1 cellular context compared by ENCODE assay signal in the genomic region with DNA sequence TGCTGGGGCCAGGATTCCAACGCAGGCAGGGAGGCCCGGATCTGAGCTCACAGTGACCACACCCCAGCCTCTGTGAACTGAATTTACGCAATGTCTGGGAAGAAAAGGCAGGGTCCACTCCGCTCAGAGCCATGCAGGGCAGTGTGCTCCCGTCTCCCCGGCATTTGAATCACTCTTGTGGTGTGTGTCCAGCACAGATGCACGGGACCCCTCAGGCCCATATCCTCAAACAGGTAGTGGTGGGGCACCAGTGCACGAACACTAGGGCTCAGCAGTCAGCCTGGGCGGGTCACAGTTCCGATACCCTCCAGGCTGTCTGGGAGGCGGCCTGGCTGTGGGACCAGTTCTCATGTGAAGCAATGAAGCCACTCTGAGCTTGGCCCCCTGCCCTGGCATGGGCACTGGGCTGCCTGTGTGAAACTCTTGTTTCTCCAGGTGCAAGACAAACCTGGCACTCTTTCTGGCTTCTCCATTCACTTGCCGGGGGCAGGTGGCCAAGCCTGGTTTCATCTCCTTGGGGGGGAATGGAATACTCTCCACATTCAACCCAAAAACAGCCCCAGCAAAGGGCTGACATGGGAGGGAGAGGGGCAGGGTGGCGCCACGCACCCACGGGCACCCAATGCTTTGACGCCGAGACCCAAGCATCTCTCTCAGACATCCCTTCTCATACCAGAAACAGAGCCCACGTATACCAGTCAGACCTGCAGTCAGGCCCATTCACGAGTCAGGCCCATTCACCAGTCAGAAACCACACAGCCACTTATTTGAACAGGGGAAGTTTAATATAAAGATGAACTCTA.
TF ChIP-seq lines count a peak whose summit lies in the region.

No MANE protein-coding gene starts in this region.

TF ChIP-seq in HepG2, 621 proteins besides CTCF, POLR2A, EP300 and RAD21 (continued from another document and continues in another):
- no peak for TF ChIP-seq U2AF2 (IDR thresholded peaks at IDR 0.05; ENCODE audit: low read depth, low read length)
- no peak for TF ChIP-seq ZNF33B (CRISPR knock-in tag; IDR thresholded peaks at IDR 0.05)
- TF ChIP-seq ARNTL (CRISPR knock-in tag; IDR thresholded peaks at IDR 0.05) = no peak
- no peak for TF ChIP-seq SOX13 (IDR thresholded peaks at IDR 0.05)
- peak in 1 of 2 experiments; percentile 43; a peak in 1 of 4 replicates for TF ChIP-seq SOX13 (CRISPR knock-in tag; conservative IDR thresholded peaks at IDR 0.05 in 1 of 2, IDR thresholded peaks at IDR 0.05 in 1 of 2)
- TF ChIP-seq HDAC2 (CRISPR knock-in tag; IDR thresholded peaks at IDR 0.05) = no peak; the same call in 1 of the 2 replicates
- TF ChIP-seq, protein P1, sequence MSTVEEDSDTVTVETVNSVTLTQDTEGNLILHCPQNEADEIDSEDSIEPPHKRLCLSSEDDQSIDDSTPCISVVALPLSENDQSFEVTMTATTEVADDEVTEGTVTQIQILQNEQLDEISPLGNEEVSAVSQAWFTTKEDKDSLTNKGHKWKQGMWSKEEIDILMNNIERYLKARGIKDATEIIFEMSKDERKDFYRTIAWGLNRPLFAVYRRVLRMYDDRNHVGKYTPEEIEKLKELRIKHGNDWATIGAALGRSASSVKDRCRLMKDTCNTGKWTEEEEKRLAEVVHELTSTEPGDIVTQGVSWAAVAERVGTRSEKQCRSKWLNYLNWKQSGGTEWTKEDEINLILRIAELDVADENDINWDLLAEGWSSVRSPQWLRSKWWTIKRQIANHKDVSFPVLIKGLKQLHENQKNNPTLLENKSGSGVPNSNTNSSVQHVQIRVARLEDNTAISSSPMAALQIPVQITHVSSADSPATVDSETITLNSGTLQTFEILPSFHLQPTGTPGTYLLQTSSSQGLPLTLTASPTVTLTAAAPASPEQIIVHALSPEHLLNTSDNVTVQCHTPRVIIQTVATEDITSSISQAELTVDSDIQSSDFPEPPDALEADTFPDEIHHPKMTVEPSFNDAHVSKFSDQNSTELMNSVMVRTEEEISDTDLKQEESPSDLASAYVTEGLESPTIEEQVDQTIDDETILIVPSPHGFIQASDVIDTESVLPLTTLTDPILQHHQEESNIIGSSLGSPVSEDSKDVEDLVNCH (CRISPR knock-in tag; IDR thresholded peaks at IDR 0.05) = no peak
- TF ChIP-seq GTF3A (CRISPR knock-in tag; conservative IDR thresholded peaks at IDR 0.05) = no peak
- no peak for TF ChIP-seq GZF1 (CRISPR knock-in tag; IDR thresholded peaks at IDR 0.05)
- TF ChIP-seq ZSCAN21 (CRISPR knock-in tag; IDR thresholded peaks at IDR 0.05; ENCODE audit: borderline replicate concordance) = no peak
- TF ChIP-seq ZNF777 (CRISPR knock-in tag; IDR thresholded peaks at IDR 0.05) = no peak
- TF ChIP-seq, protein P2, sequence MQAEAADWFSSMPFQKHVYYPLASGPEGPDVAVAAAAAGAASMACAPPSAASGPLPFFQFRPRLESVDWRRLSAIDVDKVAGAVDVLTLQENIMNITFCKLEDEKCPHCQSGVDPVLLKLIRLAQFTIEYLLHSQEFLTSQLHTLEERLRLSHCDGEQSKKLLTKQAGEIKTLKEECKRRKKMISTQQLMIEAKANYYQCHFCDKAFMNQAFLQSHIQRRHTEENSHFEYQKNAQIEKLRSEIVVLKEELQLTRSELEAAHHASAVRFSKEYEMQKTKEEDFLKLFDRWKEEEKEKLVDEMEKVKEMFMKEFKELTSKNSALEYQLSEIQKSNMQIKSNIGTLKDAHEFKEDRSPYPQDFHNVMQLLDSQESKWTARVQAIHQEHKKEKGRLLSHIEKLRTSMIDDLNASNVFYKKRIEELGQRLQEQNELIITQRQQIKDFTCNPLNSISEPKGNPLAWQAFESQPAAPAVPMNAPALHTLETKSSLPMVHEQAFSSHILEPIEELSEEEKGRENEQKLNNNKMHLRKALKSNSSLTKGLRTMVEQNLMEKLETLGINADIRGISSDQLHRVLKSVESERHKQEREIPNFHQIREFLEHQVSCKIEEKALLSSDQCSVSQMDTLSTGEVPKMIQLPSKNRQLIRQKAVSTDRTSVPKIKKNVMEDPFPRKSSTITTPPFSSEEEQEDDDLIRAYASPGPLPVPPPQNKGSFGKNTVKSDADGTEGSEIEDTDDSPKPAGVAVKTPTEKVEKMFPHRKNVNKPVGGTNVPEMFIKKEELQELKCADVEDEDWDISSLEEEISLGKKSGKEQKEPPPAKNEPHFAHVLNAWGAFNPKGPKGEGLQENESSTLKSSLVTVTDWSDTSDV (CRISPR knock-in tag; IDR thresholded peaks at IDR 0.05) = no peak
- no peak for TF ChIP-seq CBX2 (IDR thresholded peaks at IDR 0.05; ENCODE audit: low read depth, low read length)
- no peak for TF ChIP-seq CBX2 (CRISPR knock-in tag; IDR thresholded peaks at IDR 0.05; ENCODE audit: low read depth)
- no peak for TF ChIP-seq LRRFIP1 (CRISPR knock-in tag; conservative IDR thresholded peaks at IDR 0.05)
- TF ChIP-seq PPARG (CRISPR knock-in tag; conservative IDR thresholded peaks at IDR 0.05) = no peak
- 0 out of 2 replicates have a peak, but pooled peaks have one; percentile 6 for TF ChIP-seq SAFB2 (CRISPR knock-in tag; IDR thresholded peaks at IDR 0.05; ENCODE audit: borderline replicate concordance, low read depth)
- TF ChIP-seq ZFY (CRISPR knock-in tag; IDR thresholded peaks at IDR 0.05) = peak; percentile 39; the same call in 1 of the 2 replicates
- no peak for TF ChIP-seq ETV6 (CRISPR knock-in tag; conservative IDR thresholded peaks at IDR 0.05)
- TF ChIP-seq ZNF556 (CRISPR knock-in tag; IDR thresholded peaks at IDR 0.05; ENCODE audit: borderline replicate concordance) = no peak
- no peak for TF ChIP-seq MAZ (IDR thresholded peaks at IDR 0.05; ENCODE audit: borderline replicate concordance, low read depth, low read length)
- TF ChIP-seq MAZ (CRISPR knock-in tag; IDR thresholded peaks at IDR 0.05; ENCODE audit: low read depth) = no peak
- TF ChIP-seq ZNF260 (CRISPR knock-in tag; IDR thresholded peaks at IDR 0.05; ENCODE audit: borderline replicate concordance, low read depth) = no peak
- TF ChIP-seq, protein P3, sequence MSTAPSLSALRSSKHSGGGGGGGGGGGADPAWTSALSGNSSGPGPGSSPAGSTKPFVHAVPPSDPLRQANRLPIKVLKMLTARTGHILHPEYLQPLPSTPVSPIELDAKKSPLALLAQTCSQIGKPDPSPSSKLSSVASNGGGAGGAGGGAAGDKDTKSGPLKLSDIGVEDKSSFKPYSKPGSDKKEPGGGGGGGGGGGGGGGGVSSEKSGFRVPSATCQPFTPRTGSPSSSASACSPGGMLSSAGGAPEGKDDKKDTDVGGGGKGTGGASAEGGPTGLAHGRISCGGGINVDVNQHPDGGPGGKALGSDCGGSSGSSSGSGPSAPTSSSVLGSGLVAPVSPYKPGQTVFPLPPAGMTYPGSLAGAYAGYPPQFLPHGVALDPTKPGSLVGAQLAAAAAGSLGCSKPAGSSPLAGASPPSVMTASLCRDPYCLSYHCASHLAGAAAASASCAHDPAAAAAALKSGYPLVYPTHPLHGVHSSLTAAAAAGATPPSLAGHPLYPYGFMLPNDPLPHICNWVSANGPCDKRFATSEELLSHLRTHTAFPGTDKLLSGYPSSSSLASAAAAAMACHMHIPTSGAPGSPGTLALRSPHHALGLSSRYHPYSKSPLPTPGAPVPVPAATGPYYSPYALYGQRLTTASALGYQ (CRISPR knock-in tag; IDR thresholded peaks at IDR 0.05) = no peak
- TF ChIP-seq, protein P4, sequence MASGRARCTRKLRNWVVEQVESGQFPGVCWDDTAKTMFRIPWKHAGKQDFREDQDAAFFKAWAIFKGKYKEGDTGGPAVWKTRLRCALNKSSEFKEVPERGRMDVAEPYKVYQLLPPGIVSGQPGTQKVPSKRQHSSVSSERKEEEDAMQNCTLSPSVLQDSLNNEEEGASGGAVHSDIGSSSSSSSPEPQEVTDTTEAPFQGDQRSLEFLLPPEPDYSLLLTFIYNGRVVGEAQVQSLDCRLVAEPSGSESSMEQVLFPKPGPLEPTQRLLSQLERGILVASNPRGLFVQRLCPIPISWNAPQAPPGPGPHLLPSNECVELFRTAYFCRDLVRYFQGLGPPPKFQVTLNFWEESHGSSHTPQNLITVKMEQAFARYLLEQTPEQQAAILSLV (CRISPR knock-in tag; IDR thresholded peaks at IDR 0.05; ENCODE audit: borderline replicate concordance) = no peak
- TF ChIP-seq, protein P5, sequence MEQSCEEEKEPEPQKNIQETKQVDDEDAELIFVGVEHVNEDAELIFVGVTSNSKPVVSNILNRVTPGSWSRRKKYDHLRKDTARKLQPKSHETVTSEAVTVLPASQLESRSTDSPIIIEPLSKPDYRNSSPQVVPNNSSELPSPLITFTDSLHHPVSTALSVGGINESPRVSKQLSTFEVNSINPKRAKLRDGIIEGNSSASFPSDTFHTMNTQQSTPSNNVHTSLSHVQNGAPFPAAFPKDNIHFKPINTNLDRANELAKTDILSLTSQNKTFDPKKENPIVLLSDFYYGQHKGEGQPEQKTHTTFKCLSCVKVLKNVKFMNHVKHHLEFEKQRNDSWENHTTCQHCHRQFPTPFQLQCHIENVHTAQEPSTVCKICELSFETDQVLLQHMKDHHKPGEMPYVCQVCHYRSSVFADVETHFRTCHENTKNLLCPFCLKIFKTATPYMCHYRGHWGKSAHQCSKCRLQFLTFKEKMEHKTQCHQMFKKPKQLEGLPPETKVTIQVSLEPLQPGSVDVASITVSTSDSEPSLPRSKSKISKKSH (CRISPR knock-in tag; IDR thresholded peaks at IDR 0.05; ENCODE audit: borderline replicate concordance) = no peak
- TF ChIP-seq CENPBD1 (CRISPR knock-in tag; IDR thresholded peaks at IDR 0.05; ENCODE audit: borderline replicate concordance, low read depth) = no peak
- peak; percentile 78 for TF ChIP-seq SRY (CRISPR knock-in tag; IDR thresholded peaks at IDR 0.05)
- TF ChIP-seq SMC3 (IDR thresholded peaks at IDR 0.05; ENCODE audit: low read length) = no peak; the same call in 1 of the 2 replicates
- TF ChIP-seq MEIS1 (CRISPR knock-in tag; IDR thresholded peaks at IDR 0.05; ENCODE audit: borderline replicate concordance) = no peak
- no peak for TF ChIP-seq NFYC (CRISPR knock-in tag; IDR thresholded peaks at IDR 0.05)
- no peak for TF ChIP-seq TCF12 (IDR thresholded peaks at IDR 0.05)
- TF ChIP-seq TCF12 (CRISPR knock-in tag; IDR thresholded peaks at IDR 0.05) = no peak
- TF ChIP-seq POLR2G (IDR thresholded peaks at IDR 0.05; ENCODE audit: low read depth, low read length) = peak; percentile 12
- TF ChIP-seq ZNF558 (CRISPR knock-in tag; IDR thresholded peaks at IDR 0.05; ENCODE audit: borderline replicate concordance) = no peak
- no peak for TF ChIP-seq ZKSCAN1 (IDR thresholded peaks at IDR 0.05; ENCODE audit: low read length)
- no peak for TF ChIP-seq TFDP2 (CRISPR knock-in tag; IDR thresholded peaks at IDR 0.05)
- no peak for TF ChIP-seq GTF2F1 (IDR thresholded peaks at IDR 0.05; ENCODE audit: low read length)
- TF ChIP-seq MATR3 (CRISPR knock-in tag; IDR thresholded peaks at IDR 0.05) = no peak
